8 cellular contexts compared by ENCODE assay signal in the genomic region with DNA sequence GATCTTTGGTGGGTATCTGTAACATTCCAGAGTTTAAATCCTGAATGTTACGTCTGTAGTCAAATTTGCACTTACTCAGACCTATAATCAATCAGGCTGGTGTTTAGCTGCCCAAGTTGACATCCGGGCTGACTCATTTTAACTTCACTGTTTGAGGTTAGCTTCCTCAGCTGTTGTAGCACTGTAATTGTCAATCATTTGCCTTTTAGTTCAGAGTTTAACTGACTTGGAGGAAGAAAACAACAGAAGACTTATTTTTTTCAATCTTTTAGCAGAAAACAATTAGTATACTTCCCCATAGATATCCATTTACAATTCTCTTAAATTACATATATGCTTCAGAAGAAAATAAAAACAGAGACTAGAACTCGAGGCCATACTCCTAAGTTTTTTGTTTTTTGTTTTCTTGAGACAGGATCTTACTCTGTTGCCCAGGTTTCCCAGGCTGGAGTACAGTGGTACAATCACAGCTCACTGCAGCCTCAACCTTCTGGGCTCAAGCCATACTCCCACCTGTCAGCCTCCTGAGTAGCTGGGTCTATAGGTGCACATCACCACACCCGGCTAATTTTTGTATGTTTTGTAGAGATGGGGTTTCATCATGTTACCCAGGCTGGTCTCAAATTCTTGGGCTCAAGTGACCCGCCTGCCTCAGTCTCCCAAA. TPM values are rescaled to one million over a fixed set of nuclear protein-coding genes. Genes with fewer than 3 reads are reported as not detected.
A peak's percentile ranks its signal among the peaks of the same experiment; 100 is the strongest.
DNase-seq lines count a peak whose midpoint lies in the region; ATAC-seq, FAIRE-seq and TF ChIP-seq lines count a peak whose summit lies in the region.

No MANE protein-coding gene starts in this region.

- CTCF ChIA-PET in Caco-2 (lab: Charles Lee), result no interaction called here

- H3K4me3 ChIP-seq in GM12864 (ENCODE audit: low read depth, low read length), result no peak overlapping the region
- no peak overlapping the region for H3K4me3 ChIP-seq in astrocyte (ENCODE audit: insufficient read depth, low read depth, low read length)
- no peak overlapping the region for H3K4me3 ChIP-seq in skeletal muscle satellite cell (ENCODE audit: low read length)
- H3K4me3 ChIP-seq in Caco-2 (ENCODE audit: low read depth, low read length), result no peak overlapping the region

- intact Hi-C loops in Caco-2 (cut with micrococcal nuclease; ENCODE audit: unreplicated experiment), result no loop called here

- H3K36me3 ChIP-seq in astrocyte (ENCODE audit: insufficient read depth, low read length) (no peaks in the 10 kb centered on the region), skeletal muscle satellite cell (ENCODE audit: insufficient read depth, low read length) (no peaks in the 10 kb centered on the region), Caco-2 (ENCODE audit: control insufficient read depth, insufficient read depth, low read length) (no peaks in the 10 kb centered on the region)

- BruUV-seq in Caco-2 (replicated peaks; lab: Mats Ljungman, UMichigan), result no TSS peak

- H3K27ac ChIP-seq in astrocyte (ENCODE audit: low read depth, low read length), result peak overlapping the region; percentile 98

- no peaks in the 10 kb centered on the region for H3K79me2 ChIP-seq in astrocyte (ENCODE audit: insufficient read depth, low read length)

- H3K4me2 ChIP-seq in astrocyte (ENCODE audit: low read length) (peak overlapping the region; percentile 77), skeletal muscle satellite cell (ENCODE audit: low read length) (peak overlapping the region; percentile 44)

- peak overlapping the region; percentile 97 for H3K27ac Mint-ChIP-seq in astrocyte (ENCODE audit: unreplicated experiment)
- no peak overlapping the region for H3K27ac Mint-ChIP-seq in Caco-2 (ENCODE audit: unreplicated experiment)

- H3K9me3 Mint-ChIP-seq in astrocyte (ENCODE audit: unreplicated experiment) (no peaks in the 10 kb centered on the region), Caco-2 (ENCODE audit: unreplicated experiment) (no peaks in the 10 kb centered on the region)

- H3K4me1 ChIP-seq in astrocyte (ENCODE audit: insufficient read depth, low read length) (peaks cover 47% of the 10 kb centered on the region), skeletal muscle satellite cell (ENCODE audit: control insufficient read depth, insufficient read depth, low read length) (peaks cover 51% of the 10 kb centered on the region), Caco-2 (peaks cover 10% of the 10 kb centered on the region)

- H3K9ac ChIP-seq in astrocyte (ENCODE audit: low read length), result peak overlapping the region; percentile 82
- H3K9ac ChIP-seq in skeletal muscle satellite cell (ENCODE audit: low read depth, low read length), result peak overlapping the region; percentile 85

- no peak overlapping the region for H2AFZ ChIP-seq in astrocyte (ENCODE audit: low read depth, low read length)

- H3K36me3 Mint-ChIP-seq in astrocyte (ENCODE audit: low read depth, unreplicated experiment) (peaks cover 2% of the 10 kb centered on the region), Caco-2 (ENCODE audit: insufficient read depth, unreplicated experiment) (peaks cover 5% of the 10 kb centered on the region)

- no peaks in the 10 kb centered on the region for H3K27me3 Mint-ChIP-seq in astrocyte (ENCODE audit: low read depth, unreplicated experiment)
- no peaks in the 10 kb centered on the region for H3K27me3 Mint-ChIP-seq in Caco-2 (ENCODE audit: insufficient read depth, unreplicated experiment)

- peak; percentile 49 for FAIRE-seq in astrocyte (lab: Jason Lieb, UNC)

- H3K4me3 Mint-ChIP-seq in astrocyte (ENCODE audit: unreplicated experiment) (no peak overlapping the region), Caco-2 (ENCODE audit: unreplicated experiment) (no peak overlapping the region)

- ATAC-seq in GM21360 (IDR thresholded peaks at IDR 0.05; ENCODE audit: unreplicated experiment) (peak; percentile 93), HG03520 (IDR thresholded peaks at IDR 0.05; ENCODE audit: unreplicated experiment) (peak; percentile 99)

- H4K20me1 ChIP-seq in astrocyte (ENCODE audit: insufficient read depth, low read length), result no peaks in the 10 kb centered on the region

- TF ChIP-seq CTCF in GM12864 (IDR thresholded peaks at IDR 0.05; ENCODE audit: low read depth, low read length, missing control alignments) (no peak), astrocyte (IDR thresholded peaks at IDR 0.05; ENCODE audit: insufficient read depth, low read depth, low read length) (no peak), Caco-2 (IDR thresholded peaks at IDR 0.05; ENCODE audit: insufficient read depth in 1 of 2, low read depth in 1 of 2, low read length in 1 of 2, severe bottlenecking in 1 of 2, unreplicated experiment in 1 of 2) (no peak)

- H3K27me3 ChIP-seq in astrocyte (ENCODE audit: insufficient read depth, low read length) (no peaks in the 10 kb centered on the region), skeletal muscle satellite cell (ENCODE audit: control insufficient read depth, insufficient read depth, low read length) (no peaks in the 10 kb centered on the region), Caco-2 (replicated peaks; ENCODE audit: control insufficient read depth, insufficient read depth, low read length) (no peaks in the 10 kb centered on the region)

- H3K4me1 Mint-ChIP-seq in astrocyte (ENCODE audit: low read depth, unreplicated experiment) (peaks cover 50% of the 10 kb centered on the region), Caco-2 (ENCODE audit: low read depth, unreplicated experiment) (peaks cover 24% of the 10 kb centered on the region)

- H3K9me3 ChIP-seq in astrocyte (ENCODE audit: insufficient read depth, low read depth, low read length), result no peaks in the 10 kb centered on the region
- H3K9me3 ChIP-seq in skeletal muscle satellite cell (replicated peaks; ENCODE audit: low read length), result no peaks in the 10 kb centered on the region
- H3K9me3 ChIP-seq in Caco-2, result no peaks in the 10 kb centered on the region

- POLR2A ChIA-PET in Caco-2 (lab: Charles Lee), result no interaction called here

- DNase-seq in GM12864 (ENCODE audit: low read depth), result peak; percentile 37
- peak; percentile 99 for DNase-seq in astrocyte (ENCODE audit: low read depth)
- DNase-seq in NCI-H1694 (lab: John Stamatoyannopoulos, UW), result no peak
- no peak for DNase-seq in NCI-H2227 treated with DMSO at 0.1 percent for 48 hours (lab: John Stamatoyannopoulos, UW)
- DNase-seq in Caco-2, result no peak

RNA-seq across cellular contexts. Expression of a gene that starts 38.5 kb away (rescaled TPM):
- total RNA-seq in astrocyte (61.2 and 63.4 TPM in 2 replicates), Caco-2 (2022) (0.39 TPM in 1 of 2 replicates, not detected in the other)
- total RNA-seq in skeletal muscle satellite cell (2012; rRNA removed), result 23.3 and 50.0 TPM in 2 replicates

Comparison
In these comparisons a context has a peak if more than half of its experiments do, and no peak if none do; other contexts are left out.
1. DNase-seq: peak in GM12864 (single experiment) and astrocyte (single experiment); none in NCI-H1694 (single experiment), NCI-H2227 treated with DMSO at 0.1 percent for 48 hours (single experiment) and Caco-2 (0 of 2).
2. RNA of a gene that starts 38.5 kb away (total RNA-seq): 61.2 to 63.4 TPM in astrocyte; 0.39 TPM in Caco-2; every median in the first group is over 10 times any median in the second.